Comparison of ENCODE assay signal across 19 cellular contexts in the genomic region with DNA sequence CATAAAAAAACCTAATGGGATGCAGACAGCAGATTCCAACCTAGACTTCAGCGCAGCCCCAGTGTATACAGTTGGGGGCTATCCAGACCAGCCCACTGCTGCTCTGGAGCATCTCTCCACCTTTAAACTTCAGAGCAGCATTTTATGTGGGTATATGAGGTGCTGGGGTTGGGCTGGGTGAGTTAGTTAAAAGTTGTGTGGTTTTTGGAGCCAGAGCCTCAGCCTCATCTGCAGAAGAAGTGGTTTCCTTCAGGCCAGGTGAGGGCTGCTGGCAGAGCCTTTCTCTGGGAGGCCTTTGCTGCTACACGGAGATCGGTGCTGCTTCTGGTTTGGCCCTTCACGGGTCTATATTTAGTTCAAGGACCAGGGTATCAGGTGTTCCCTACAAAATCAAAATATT.
DNase-seq lines count a peak whose midpoint lies in the region; ATAC-seq lines count a peak whose summit lies in the region.
"Had no signal": no experiment of that assay in that cellular context is flagged by ENCODE, and none has a peak within 500 bp of the region (broad histone marks: within the 10 kb centered on the region; RNA-seq: fewer than 3 reads in every experiment).

No MANE protein-coding gene starts in this region.

- no peaks in the 10 kb centered on the region for H3K9me3 Mint-ChIP-seq in activated naive CD4-positive, alpha-beta T cell treated with anti-CD3 and anti-CD28 coated beads, Interleukin-2, amount 50 U/mL, for 72 hours
- H3K9me3 Mint-ChIP-seq in activated naive CD4-positive, alpha-beta T cell treated with anti-CD3 and anti-CD28 coated beads for 36 hours = no peaks in the 10 kb centered on the region
- no peaks in the 10 kb centered on the region for H3K9me3 Mint-ChIP-seq in activated naive CD8-positive, alpha-beta T cell treated with anti-CD3 and anti-CD28 coated beads for 36 hours
- H3K9me3 Mint-ChIP-seq in naive thymus-derived CD8-positive, alpha-beta T cell = no peaks in the 10 kb centered on the region

- peaks cover 28% of the 10 kb centered on the region for H3K4me1 Mint-ChIP-seq in activated naive CD4-positive, alpha-beta T cell treated with anti-CD3 and anti-CD28 coated beads for 36 hours (ENCODE audit: low read depth)
- H3K4me1 Mint-ChIP-seq in activated naive CD8-positive, alpha-beta T cell treated with anti-CD3 and anti-CD28 coated beads for 36 hours = peaks cover 37% of the 10 kb centered on the region
- H3K4me1 Mint-ChIP-seq in naive thymus-derived CD8-positive, alpha-beta T cell = peaks cover 16 to 76% (median 28%) of the 10 kb centered on the region in 4 donors

- peak; percentile 20 to 48 for ATAC-seq in activated naive CD4-positive, alpha-beta T cell treated with anti-CD3 and anti-CD28 coated beads, Interleukin-2, amount 50 U/mL, for 72 hours
- peak; percentile 87 to 88 for ATAC-seq in naive thymus-derived CD8-positive, alpha-beta T cell
- ATAC-seq in GM18858 (IDR thresholded peaks at IDR 0.05; ENCODE audit: unreplicated experiment) = no peak
- ATAC-seq: HepG2 had no signal

- CTCF ChIA-PET in activated naive CD4-positive, alpha-beta T cell treated with anti-CD3 and anti-CD28 coated beads for 36 hours (lab: Charles Lee) = no interaction called here

- no peak overlapping the region for H3K4me3 ChIP-seq in Jurkat, Clone E6-1 (ENCODE audit: low read length)
- H3K4me3 ChIP-seq: BLaER1 had no signal

- intact Hi-C loops in activated naive CD4-positive, alpha-beta T cell treated with anti-CD3 and anti-CD28 coated beads for 36 hours (cut with micrococcal nuclease) = no loop called here

- peaks cover 2% of the 10 kb centered on the region for H3K27me3 Mint-ChIP-seq in activated naive CD4-positive, alpha-beta T cell treated with anti-CD3 and anti-CD28 coated beads for 36 hours (ENCODE audit: low read depth)
- H3K27me3 Mint-ChIP-seq in activated naive CD8-positive, alpha-beta T cell treated with anti-CD3 and anti-CD28 coated beads for 36 hours = no peaks in the 10 kb centered on the region
- H3K27me3 Mint-ChIP-seq in naive thymus-derived CD8-positive, alpha-beta T cell = peaks cover 0 to 7% (median 0%) of the 10 kb centered on the region in 5 donors

- no peak overlapping the region for H3K4me3 Mint-ChIP-seq in activated naive CD4-positive, alpha-beta T cell treated with anti-CD3 and anti-CD28 coated beads for 36 hours
- H3K4me3 Mint-ChIP-seq in activated naive CD8-positive, alpha-beta T cell treated with anti-CD3 and anti-CD28 coated beads for 36 hours = peak overlapping the region; percentile 2
- peak overlapping the region in 9 of 10 donors; percentile 80 to 95 (median 84) for H3K4me3 Mint-ChIP-seq in naive thymus-derived CD8-positive, alpha-beta T cell
- H3K4me3 Mint-ChIP-seq: CD8-positive, alpha-beta memory T cell had no signal

- no peak overlapping the region for H3K27ac Mint-ChIP-seq in activated naive CD4-positive, alpha-beta T cell treated with anti-CD3 and anti-CD28 coated beads, Interleukin-2, amount 50 U/mL, for 72 hours
- no peak overlapping the region for H3K27ac Mint-ChIP-seq in activated naive CD4-positive, alpha-beta T cell treated with anti-CD3 and anti-CD28 coated beads for 36 hours
- H3K27ac Mint-ChIP-seq in activated naive CD8-positive, alpha-beta T cell treated with anti-CD3 and anti-CD28 coated beads for 36 hours = peak overlapping the region; percentile 29
- peak overlapping the region; percentile 85 to 98 (median 96) for H3K27ac Mint-ChIP-seq in naive thymus-derived CD8-positive, alpha-beta T cell

- no peak for DNase-seq in activated naive CD4-positive, alpha-beta T cell treated with anti-CD3 and anti-CD28 coated beads, Interleukin-2, amount 50 U/mL, for 72 hours (ENCODE audit: low spot score in 2 of 2)
- DNase-seq in activated naive CD4-positive, alpha-beta T cell treated with anti-CD3 and anti-CD28 coated beads for 36 hours = no peak
- peak; percentile 56 for DNase-seq in Jurkat, Clone E6-1 (ENCODE audit: low read depth, low spot score)
- no peak for DNase-seq in activated naive CD8-positive, alpha-beta T cell treated with anti-CD3 and anti-CD28 coated beads for 36 hours
- peak in 8 of 10 donors; percentile 6 to 72 (median 42) for DNase-seq in naive thymus-derived CD8-positive, alpha-beta T cell
- DNase-seq in midbrain (lab: John Stamatoyannopoulos, UW) = no peak
- DNase-seq: KG1, MV-4-11, NCI-H1417, NCI-H187, NCI-H2107, NCI-H510A, NCI-H774, OCI-M1, SHP77 had no signal

- no peaks in the 10 kb centered on the region for H3K36me3 Mint-ChIP-seq in activated naive CD4-positive, alpha-beta T cell treated with anti-CD3 and anti-CD28 coated beads, Interleukin-2, amount 50 U/mL, for 72 hours
- no peaks in the 10 kb centered on the region for H3K36me3 Mint-ChIP-seq in activated naive CD4-positive, alpha-beta T cell treated with anti-CD3 and anti-CD28 coated beads for 36 hours (ENCODE audit: low read depth)
- H3K36me3 Mint-ChIP-seq in activated naive CD8-positive, alpha-beta T cell treated with anti-CD3 and anti-CD28 coated beads for 36 hours = no peaks in the 10 kb centered on the region
- H3K36me3 Mint-ChIP-seq in naive thymus-derived CD8-positive, alpha-beta T cell = no peaks in the 10 kb centered on the region
- H3K36me3 Mint-ChIP-seq: CD8-positive, alpha-beta memory T cell had no signal

- POLR2A ChIA-PET in naive thymus-derived CD8-positive, alpha-beta T cell (lab: Charles Lee) = interaction anchor here (0.6 to 5.5 kb wide), 6 partner anchors 12 to 106 kb away, joined by 3 to 53 read pairs (median 6); no protein-coding TSS in a partner anchor

Comparison
In these comparisons a context has a peak if more than half of its experiments do, and no peak if none do; other contexts are left out.
1. DNase-seq: peak in Jurkat, Clone E6-1 (single experiment) and naive thymus-derived CD8-positive, alpha-beta T cell (8 of 10); none in activated naive CD4-positive, alpha-beta T cell treated with anti-CD3 and anti-CD28 coated beads, Interleukin-2, amount 50 U/mL, for 72 hours (0 of 2), activated naive CD4-positive, alpha-beta T cell treated with anti-CD3 and anti-CD28 coated beads for 36 hours (single experiment), activated naive CD8-positive, alpha-beta T cell treated with anti-CD3 and anti-CD28 coated beads for 36 hours (single experiment) and midbrain (single experiment).
2. H3K27ac Mint-ChIP-seq: peak in activated naive CD8-positive, alpha-beta T cell treated with anti-CD3 and anti-CD28 coated beads for 36 hours (single experiment) and naive thymus-derived CD8-positive, alpha-beta T cell (10 of 10); none in activated naive CD4-positive, alpha-beta T cell treated with anti-CD3 and anti-CD28 coated beads, Interleukin-2, amount 50 U/mL, for 72 hours (0 of 2) and activated naive CD4-positive, alpha-beta T cell treated with anti-CD3 and anti-CD28 coated beads for 36 hours (single experiment).